ENCODE assay signal across 8 cellular contexts in genomic region chr10:80205478-80206276, GRCh38. TPM values are rescaled to one million over a fixed set of nuclear protein-coding genes. Genes with fewer than 3 reads are reported as not detected.
A peak's percentile ranks its signal among the peaks of the same experiment; 100 is the strongest.
DNase-seq lines count a peak whose midpoint lies in the region; ATAC-seq and TF ChIP-seq lines count a peak whose summit lies in the region.

Gene ANXA11 (minus strand): TSS chr10:80205537. CDS start chr10:80172861, 32,676 bp downstream.

- H3K4me3 ChIP-seq in CD4-positive, alpha-beta memory T cell (ENCODE audit: low read length in 2 of 2): peak within 1 kb of the TSS; percentile 63 to 96
- peak within 1 kb of the TSS; percentile 97 for H3K4me3 ChIP-seq in mucosa of descending colon

- ATAC-seq in GM19372 (IDR thresholded peaks at IDR 0.05; ENCODE audit: low read depth, unreplicated experiment): peak; percentile 75
- ATAC-seq in HG03520 (IDR thresholded peaks at IDR 0.05; ENCODE audit: unreplicated experiment): peak; percentile 68
- peak; percentile 78 for ATAC-seq in mucosa of descending colon

- no peaks in the 10 kb centered on the region for H3K27me3 Mint-ChIP-seq in CD4-positive, alpha-beta memory T cell
- peaks cover 19% of the 10 kb centered on the region for H3K27me3 Mint-ChIP-seq in endothelial cell (ENCODE audit: unreplicated experiment)

- POLR2A ChIA-PET in CD4-positive, alpha-beta memory T cell (lab: Charles Lee; ENCODE audit: partially characterized antibody): interaction anchor here (0.6 to 4.9 kb wide), 10 partner anchors 10 to 126 kb away, joined by 3 to 186 read pairs (median 6); no protein-coding TSS in a partner anchor

- no peaks in the 10 kb centered on the region for H3K27me3 ChIP-seq in CD4-positive, alpha-beta memory T cell (ENCODE audit: insufficient read depth, low read length)

- H3K4me1 ChIP-seq in CD4-positive, alpha-beta memory T cell (ENCODE audit: insufficient read depth, low read length): peaks cover 54% of the 10 kb centered on the region
- H3K4me1 ChIP-seq in mucosa of descending colon (ENCODE audit: low read depth): peaks cover 44% of the 10 kb centered on the region

- H3K36me3 ChIP-seq in CD4-positive, alpha-beta memory T cell (ENCODE audit: insufficient read depth, low read length): peaks cover 7% of the 10 kb centered on the region
- H3K36me3 ChIP-seq in mucosa of descending colon (ENCODE audit: low read depth): peaks cover 4% of the 10 kb centered on the region

- H3K36me3 Mint-ChIP-seq in CD4-positive, alpha-beta memory T cell: peaks cover 13 to 29% of the 10 kb centered on the region in 2 donors
- H3K36me3 Mint-ChIP-seq in endothelial cell (ENCODE audit: low read depth, unreplicated experiment): peaks cover 6% of the 10 kb centered on the region

- TF ChIP-seq CTCF in endothelial cell (IDR thresholded peaks at IDR 0.05; ENCODE audit: unreplicated experiment): no peak
- TF ChIP-seq CTCF in mucosa of descending colon (IDR thresholded peaks at IDR 0.05): no peak

- CTCF ChIA-PET in CD4-positive, alpha-beta memory T cell (lab: Charles Lee; ENCODE audit: partially characterized antibody): interaction anchor here (0.7 to 1.0 kb wide), 2 partner anchors 15 to 18 kb away, joined by 3 to 10 read pairs; no protein-coding TSS in a partner anchor

- H3K9me3 Mint-ChIP-seq in CD4-positive, alpha-beta memory T cell: no peaks in the 10 kb centered on the region
- no peaks in the 10 kb centered on the region for H3K9me3 Mint-ChIP-seq in endothelial cell (ENCODE audit: unreplicated experiment)

- peak; percentile 82 to 86 (median 83) for DNase-seq in CD4-positive, alpha-beta memory T cell
- DNase-seq in NK-92 treated with Interleukin-12 subunit alpha and Interleukin-12 subunit beta, amount 100 ng/mL, for 24 hours (lab: John Stamatoyannopoulos, UW): peak; percentile 64
- DNase-seq in activated CD8-positive, alpha-beta memory T cell treated with anti-CD3 and anti-CD28 coated beads for 4 hours (ENCODE audit: low read depth in 2 of 2): peak; percentile 65 to 66
- DNase-seq in endothelial cell (ENCODE audit: low spot score) (peak; percentile 72), mucosa of descending colon (peak; percentile 92 to 93 (median 93))
- peak; percentile 54 to 73 for DNase-seq in stimulated activated CD8-positive, alpha-beta memory T cell treated with anti-CD3 and anti-CD28 coated beads, Interleukin-4, amount 100 ng/mL, for 4 hours (ENCODE audit: low read depth in 2 of 2, low spot score in 1 of 2)

- H3K4me3 Mint-ChIP-seq in CD4-positive, alpha-beta memory T cell: peak within 1 kb of the TSS; percentile 88 to 99 (median 92)
- H3K4me3 Mint-ChIP-seq in endothelial cell (ENCODE audit: unreplicated experiment): peak within 1 kb of the TSS; percentile 94

- peaks cover 35 to 58% (median 49%) of the 10 kb centered on the region in 4 donors for H3K4me1 Mint-ChIP-seq in CD4-positive, alpha-beta memory T cell
- H3K4me1 Mint-ChIP-seq in endothelial cell (ENCODE audit: unreplicated experiment): peaks cover 42% of the 10 kb centered on the region

- peak within 1 kb of the TSS; percentile 82 for H3K27ac ChIP-seq in CD4-positive, alpha-beta memory T cell (ENCODE audit: low read depth, low read length)

- intact Hi-C loops in CD4-positive, alpha-beta memory T cell (cut with micrococcal nuclease): loop anchor here (1.0 to 5.0 kb wide), 3 partner anchors 18 to 247 kb away; partner anchors contain the start of gene TSPAN14
- intact Hi-C loops in mucosa of descending colon (cut with DNase I, micrococcal nuclease): loop anchor here (10.0 kb wide), 1 partner anchor 51 kb away; no protein-coding TSS in a partner anchor

- no peaks in the 10 kb centered on the region for H3K9me3 ChIP-seq in CD4-positive, alpha-beta memory T cell (ENCODE audit: control insufficient read depth in 1 of 2, low read length in 2 of 2)
- no peaks in the 10 kb centered on the region for H3K9me3 ChIP-seq in mucosa of descending colon

- H3K27ac Mint-ChIP-seq in CD4-positive, alpha-beta memory T cell: peak within 1 kb of the TSS; percentile 93 to 97 (median 95)
- peak within 1 kb of the TSS; percentile 85 for H3K27ac Mint-ChIP-seq in endothelial cell (ENCODE audit: unreplicated experiment)

RNA-seq across cellular contexts. Expression of gene ANXA11, which starts in this region (rescaled TPM):
- total RNA-seq in CD4-positive, alpha-beta memory T cell: 100 to 1,000 TPM; 202 to 211 TPM
- 100 to 1,000 TPM; 173 to 342 TPM for polyA plus RNA-seq in CD4-positive, alpha-beta memory T cell
- total RNA-seq in endothelial cell (ENCODE audit: unreplicated experiment): 133 TPM
- 100 to 1,000 TPM; 252 to 424 (median 367) TPM for total RNA-seq in mucosa of descending colon

Comparison
In these comparisons a context has a peak if more than half of its experiments do, and no peak if none do; other contexts are left out.
1. Peak in every context shown above with its lines: DNase-seq, ATAC-seq, H3K4me3 ChIP-seq and H3K27ac ChIP-seq.